22 cellular contexts compared by ENCODE assay signal in the genomic region with DNA sequence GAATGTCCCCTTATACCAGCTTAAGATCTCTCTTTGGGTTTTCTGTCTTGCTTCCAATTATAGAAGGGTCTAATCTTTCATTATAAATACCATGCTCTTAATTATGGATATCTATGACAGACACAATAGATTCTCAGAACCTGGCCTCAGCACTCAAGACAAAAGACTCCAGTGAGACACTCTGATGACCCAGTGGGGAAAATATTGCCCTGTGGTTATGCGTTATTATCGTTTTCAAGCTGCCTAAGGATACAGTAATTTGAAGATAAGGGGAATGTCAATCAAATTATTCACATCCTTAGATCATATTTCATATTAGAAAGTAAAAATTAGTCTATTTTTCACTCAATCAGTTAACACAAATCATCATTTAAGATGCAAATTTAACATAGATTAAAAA.
"Had no signal": no experiment of that assay in that cellular context is flagged by ENCODE, and none has a peak within 500 bp of the region (broad histone marks: within the 10 kb centered on the region; RNA-seq: fewer than 3 reads in every experiment).

No MANE protein-coding gene starts in this region.

- H3K4me1 ChIP-seq: colonic mucosa, esophagus muscularis mucosa, esophagus squamous epithelium, foreskin keratinocyte, gastrocnemius medialis, gastroesophageal sphincter, heart left ventricle had no signal

- H3K27ac ChIP-seq: colonic mucosa, coronary artery, dorsolateral prefrontal cortex, epithelial cell of prostate, esophagus muscularis mucosa, esophagus squamous epithelium, foreskin keratinocyte, gastrocnemius medialis, gastroesophageal sphincter, heart left ventricle had no signal

- H3K36me3 ChIP-seq: colonic mucosa, esophagus muscularis mucosa, esophagus squamous epithelium, gastrocnemius medialis, gastroesophageal sphincter, heart left ventricle had no signal

- H3K4me3 ChIP-seq: colonic mucosa, coronary artery, dorsolateral prefrontal cortex, esophagus muscularis mucosa, esophagus squamous epithelium, gastrocnemius medialis, gastroesophageal sphincter, heart left ventricle had no signal

- H3K27me3 ChIP-seq: colonic mucosa, esophagus muscularis mucosa, esophagus squamous epithelium, foreskin keratinocyte, gastrocnemius medialis, gastroesophageal sphincter, heart left ventricle had no signal

- H3K9me3 ChIP-seq: colonic mucosa, esophagus muscularis mucosa, esophagus squamous epithelium, gastrocnemius medialis, gastroesophageal sphincter, heart left ventricle had no signal

- ATAC-seq: effector memory CD8-positive, alpha-beta T cell; esophagus mucosa; foreskin keratinocyte; gastrocnemius medialis; gastroesophageal sphincter; heart left ventricle had no signal

- DNase-seq: colonic mucosa; cortex of kidney; dermis blood vessel endothelial cell; dorsolateral prefrontal cortex; effector CD4-positive, alpha-beta T cell; effector CD8-positive, alpha-beta T cell; effector memory CD4-positive, alpha-beta T cell; effector memory CD8-positive, alpha-beta T cell; endodermal cell; erythroblast; esophagus squamous epithelium; foreskin keratinocyte; foreskin melanocyte; gastrocnemius medialis; glutamatergic neuron; head of caudate nucleus; heart left ventricle had no signal
